ENCODE assay signal across 14 cellular contexts in the genomic region with DNA sequence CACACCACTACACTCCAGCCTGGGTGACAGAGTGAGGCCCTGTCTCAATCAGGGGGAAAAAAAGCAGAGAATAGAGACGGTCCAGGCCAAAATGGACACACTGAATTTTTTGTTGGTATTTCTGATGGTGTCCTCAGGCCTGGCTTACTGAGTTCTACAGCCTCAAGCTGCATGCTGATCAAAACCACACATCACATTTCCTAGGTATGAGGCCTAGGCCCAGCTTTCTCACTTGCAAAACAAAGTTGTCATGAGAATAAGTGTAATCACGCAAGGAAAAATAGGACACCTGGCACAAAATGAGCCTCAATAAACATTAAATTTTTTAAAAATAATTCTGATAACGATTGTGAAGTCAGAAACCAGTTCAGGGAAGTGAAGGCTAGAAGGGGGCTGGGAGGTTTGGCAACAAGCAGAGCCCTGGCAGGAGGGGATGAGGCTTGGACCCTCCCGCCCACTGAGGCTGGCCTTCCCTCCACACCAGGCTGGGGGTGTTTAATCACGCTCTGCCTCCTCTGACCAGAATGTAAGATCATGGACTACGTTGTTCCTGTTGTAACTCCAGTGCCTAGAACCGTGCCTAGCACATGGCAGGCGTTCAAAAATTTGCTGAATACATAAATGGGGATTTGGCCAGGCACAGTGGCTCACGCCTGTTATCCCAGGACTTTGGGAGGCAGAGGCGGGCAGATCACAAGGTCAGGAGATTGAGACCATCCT. TPM values are rescaled to one million over a fixed set of nuclear protein-coding genes. Genes with fewer than 3 reads are reported as not detected.
DNase-seq lines count a peak whose midpoint lies in the region; ATAC-seq and TF ChIP-seq lines count a peak whose summit lies in the region.
"Had no signal": no experiment of that assay in that cellular context is flagged by ENCODE, and none has a peak within 500 bp of the region (broad histone marks: within the 10 kb centered on the region; RNA-seq: fewer than 3 reads in every experiment).

No MANE protein-coding gene starts in this region.

- peak overlapping the region; percentile 97 for H3K27ac Mint-ChIP-seq in dendritic cell treated with granulocyte-macrophage colony-stimulating factor and Interleukin-4, amounts not matched to agents 40 ng/mL and 50 ng/mL, for 4 days
- H3K27ac Mint-ChIP-seq: nephron had no signal

- peaks cover 85% of the 10 kb centered on the region for H3K4me1 Mint-ChIP-seq in dendritic cell treated with granulocyte-macrophage colony-stimulating factor and Interleukin-4, amounts not matched to agents 40 ng/mL and 50 ng/mL, for 4 days (ENCODE audit: low read depth)

- H3K36me3 ChIP-seq in muscle layer of duodenum (ENCODE audit: control insufficient read depth in 1 of 2, insufficient read depth in 2 of 2, low read length in 2 of 2) (no peaks in the 10 kb centered on the region), upper lobe of right lung (no peaks in the 10 kb centered on the region)

- H3K4me3 ChIP-seq in NB4 (ENCODE audit: low read depth, low read length) (no peak overlapping the region), muscle layer of duodenum (ENCODE audit: low read depth in 1 of 2, low read length in 2 of 2) (no peak overlapping the region), upper lobe of right lung (no peak overlapping the region)

- DNase-seq in NB4 (ENCODE audit: low read depth) (peak; percentile 62), upper lobe of right lung (no peak), RKO (ENCODE audit: low spot score) (no peak), posterior cingulate gyrus (no peak)
- DNase-seq in activated CD4-positive, alpha-beta T cell treated with anti-CD3 and anti-CD28 coated beads, Interleukin-2, amount 50 U/mL, for 48 hours: no peak
- DNase-seq: H7, NCI-H1694 treated with DMSO at 0.1 percent for 48 hours, NCI-H774, SIG-M5 had no signal

- no peaks in the 10 kb centered on the region for H3K27me3 ChIP-seq in muscle layer of duodenum (ENCODE audit: low read depth, low read length)
- H3K27me3 ChIP-seq in upper lobe of right lung: no peaks in the 10 kb centered on the region

- no peaks in the 10 kb centered on the region for H3K9me3 Mint-ChIP-seq in dendritic cell treated with granulocyte-macrophage colony-stimulating factor and Interleukin-4, amounts not matched to agents 40 ng/mL and 50 ng/mL, for 4 days
- H3K9me3 Mint-ChIP-seq: IgD-negative memory B cell; stimulated activated memory B cell treated with anti-CD40 and anti-IgM and Interleukin-4, amounts not matched to agents 10 μg/mL and 1 μg/mL and 100 μg/mL, for 72 hours had no signal

- H3K27ac ChIP-seq in muscle layer of duodenum (ENCODE audit: low read length) (peak overlapping the region; percentile 52), upper lobe of right lung (peak overlapping the region; percentile 77)

- no peaks in the 10 kb centered on the region for H3K36me3 Mint-ChIP-seq in dendritic cell treated with granulocyte-macrophage colony-stimulating factor and Interleukin-4, amounts not matched to agents 40 ng/mL and 50 ng/mL, for 4 days (ENCODE audit: low read depth)
- H3K36me3 Mint-ChIP-seq: IgD-negative memory B cell had no signal

- peak overlapping the region; percentile 37 for H3K4me3 Mint-ChIP-seq in dendritic cell treated with granulocyte-macrophage colony-stimulating factor and Interleukin-4, amounts not matched to agents 40 ng/mL and 50 ng/mL, for 4 days
- H3K4me3 Mint-ChIP-seq: nephron; stimulated activated memory B cell treated with anti-CD40 and anti-IgM and Interleukin-4, amounts not matched to agents 10 μg/mL and 1 μg/mL and 100 μg/mL, for 72 hours had no signal

- peaks cover 30 to 52% of the 10 kb centered on the region in 2 donors for H3K4me1 ChIP-seq in muscle layer of duodenum (ENCODE audit: control insufficient read depth in 1 of 2, insufficient read depth in 2 of 2, low read length in 2 of 2)
- peaks cover 75% of the 10 kb centered on the region for H3K4me1 ChIP-seq in upper lobe of right lung

- peak; percentile 1 for ATAC-seq in upper lobe of right lung
- ATAC-seq: stimulated activated memory B cell treated with anti-CD40 and anti-IgM and Interleukin-4, amounts not matched to agents 10 μg/mL and 1 μg/mL and 100 μg/mL, for 72 hours had no signal

- H3K27me3 Mint-ChIP-seq in dendritic cell treated with granulocyte-macrophage colony-stimulating factor and Interleukin-4, amounts not matched to agents 40 ng/mL and 50 ng/mL, for 4 days: no peaks in the 10 kb centered on the region
- H3K27me3 Mint-ChIP-seq: IgD-negative memory B cell; stimulated activated memory B cell treated with anti-CD40 and anti-IgM and Interleukin-4, amounts not matched to agents 10 μg/mL and 1 μg/mL and 100 μg/mL, for 72 hours had no signal

- TF ChIP-seq POLR2A in NB4 (IDR thresholded peaks at IDR 0.05; ENCODE audit: extremely low read depth, insufficient read length): no peak

- H3K9me3 ChIP-seq in muscle layer of duodenum (ENCODE audit: control insufficient read depth in 1 of 2, low read length in 2 of 2): peaks cover 0 to 2% of the 10 kb centered on the region in 2 donors
- no peaks in the 10 kb centered on the region for H3K9me3 ChIP-seq in upper lobe of right lung

- intact Hi-C loops in dendritic cell treated with granulocyte-macrophage colony-stimulating factor and Interleukin-4, amounts not matched to agents 40 ng/mL and 50 ng/mL, for 4 days (cut with micrococcal nuclease): loop anchor here (10.0 kb wide), 1 partner anchor 88 kb away; the partner anchor contains the start of gene TTLL1
- intact Hi-C loops in upper lobe of right lung (cut with DNase I): no loop called here
- intact Hi-C loops in posterior cingulate gyrus (cut with DNase I): no loop called here

- no peak for TF ChIP-seq CTCF in NB4 (IDR thresholded peaks at IDR 0.05; ENCODE audit: low read depth, low read length)
- no peak for TF ChIP-seq CTCF in upper lobe of right lung (IDR thresholded peaks at IDR 0.05)

RNA-seq across cellular contexts. Expression of gene PACSIN2, which starts 18.1 kb away (rescaled TPM):
- total RNA-seq in upper lobe of right lung: 128 TPM
